1 cellular context compared by ENCODE assay signal in genomic region chr6:47444964-47445363, GRCh38. TPM values are rescaled to one million over a fixed set of nuclear protein-coding genes. Genes with fewer than 3 reads are reported as not detected.
DNase-seq lines count a peak whose midpoint lies in the region; ATAC-seq, FAIRE-seq and TF ChIP-seq lines count a peak whose summit lies in the region.
"Not testable (repeated sequence)": the region's sequence is repeated elsewhere in the genome, so short reads cannot be mapped to it uniquely, and the experiment has no call there.

No MANE protein-coding gene starts in this region.

- TF ChIP-seq RAD21 in K562 (CRISPR knock-in tag; conservative IDR thresholded peaks at IDR 0.05 in 1 of 2, IDR thresholded peaks at IDR 0.05 in 1 of 2) = not testable (repeated sequence)

- not testable (repeated sequence) for TF ChIP-seq EP300 in K562 (IDR thresholded peaks at IDR 0.05; ENCODE audit: low read length)

- not testable (repeated sequence) for H4K20me1 ChIP-seq in K562 (replicated peaks; ENCODE audit: control insufficient read depth, insufficient read depth, low read length)

- not testable (repeated sequence) for BruUV-seq in K562 (replicated peaks; lab: Mats Ljungman, UMichigan)

- not testable (repeated sequence) for H2AFZ ChIP-seq in K562 (ENCODE audit: low read depth, low read length)

- not testable (repeated sequence) for TF ChIP-seq CTCF in K562 (IDR thresholded peaks at IDR 0.05 in 2 of 3, conservative IDR thresholded peaks at IDR 0.05 in 1 of 3; ENCODE audit: insufficient read depth in 2 of 3, low read depth in 1 of 3, low read length in 3 of 3)

- H3K27me3 ChIP-seq in K562 (ENCODE audit: control insufficient read depth in 2 of 2, insufficient read depth in 2 of 2, low read length in 2 of 2) = not testable (repeated sequence)

- in situ Hi-C loops in K562 (cut with MboI) = not testable (repeated sequence)

- not testable (repeated sequence) for DNase-seq in K562 (ENCODE audit: extremely low read depth in 1 of 4, low spot score in 3 of 4)

- not testable (repeated sequence) for H3K27ac ChIP-seq in K562 (ENCODE audit: extremely low read depth, low read depth, low read length)

- WGBS in K562 (ENCODE audit: insufficient coverage, low coverage, missing lambda C conversion rate) = 69% methylated on average over 3 of the region's 3 CpGs

- not testable (repeated sequence) for H3K79me2 ChIP-seq in K562 (ENCODE audit: control insufficient read depth, insufficient read depth, low read length)

- not testable (repeated sequence) for TF ChIP-seq POLR2A in K562 (conservative IDR thresholded peaks at IDR 0.05)

- H3K9me3 ChIP-seq in K562 (replicated peaks; ENCODE audit: control insufficient read depth, insufficient read depth, low read depth, low read length) = not testable (repeated sequence)

- not testable (repeated sequence) for H3K4me1 ChIP-seq in K562 (replicated peaks in 1 of 2; ENCODE audit: control insufficient read depth in 2 of 2, insufficient read depth in 2 of 2, low read length in 2 of 2)

- ATAC-seq in K562 = not testable (repeated sequence)

- not testable (repeated sequence) for H3K4me2 ChIP-seq in K562 (ENCODE audit: insufficient read depth, low read length)

- not testable (repeated sequence) for H3K4me3 ChIP-seq in K562

- CTCF ChIA-PET in K562 (lab: Yijun Ruan, JAX; ENCODE audit: low intra/inter-chr PET ratio) = not testable (repeated sequence)

- not testable (repeated sequence) for H3K9ac ChIP-seq in K562 (ENCODE audit: insufficient read depth in 1 of 2, low read depth in 2 of 2, low read length in 2 of 2)

- POLR2A ChIA-PET in K562 (lab: Yijun Ruan, JAX) = not testable (repeated sequence)

- FAIRE-seq in K562 (lab: Jason Lieb, UNC) = not testable (repeated sequence)

- not testable (repeated sequence) for H3K9me1 ChIP-seq in K562 (ENCODE audit: control insufficient read depth, insufficient read depth, low read length)

- intact Hi-C loops in K562 (cut with micrococcal nuclease) = not testable (repeated sequence)

- H3K36me3 ChIP-seq in K562 (ENCODE audit: control insufficient read depth, insufficient read depth, low read length) = not testable (repeated sequence)

TF ChIP-seq in K562, 482 proteins besides CTCF, POLR2A, EP300 and RAD21:
- peak; percentile 74 for TF ChIP-seq CHAMP1 (IDR thresholded peaks at IDR 0.05)
- peak; percentile 89 for TF ChIP-seq ZBTB33 (CRISPR knock-in tag; IDR thresholded peaks at IDR 0.05)

RNA-seq across cellular contexts. Expression of gene CD2AP, which starts 32.6 kb away (rescaled TPM):
- 24.9 and 139 TPM in 2 replicates for total RNA-seq in K562 (2011; cell fraction: chromatin; rRNA removed; ENCODE audit: low replicate concordance)
- total RNA-seq in K562 (2011; cell fraction: nucleolus; rRNA removed) = 13.0 and 23.4 TPM in 2 replicates
- 36.8 and 45.6 TPM in 2 replicates for total RNA-seq in K562 (2011; cell fraction: nucleoplasm; rRNA removed)
- 31.4 and 38.7 TPM in 2 replicates for total RNA-seq in K562 (2014; rRNA removed)
- total RNA-seq in K562 (2014; rRNA removed; fragmentation: Illumina TruSeq; extraction: Trizol) = 69.7 and 81.5 TPM in 2 replicates
- 63.8 and 68.9 TPM in 2 replicates for total RNA-seq in K562 (2015; rRNA removed; fragmentation: Illumina TruSeq; extraction: Trizol)
- total RNA-seq in K562 (2021) = 41.3 TPM in 2 replicates
- polyA plus RNA-seq in K562 (2011; rRNA removed) = 20.8 and 35.5 TPM in 2 replicates
- polyA plus RNA-seq in K562 (2011; cell fraction: cytosol; rRNA removed) = 3.8 and 7.0 TPM in 2 replicates
- polyA plus RNA-seq in K562 (2011; cell fraction: nucleus; rRNA removed) = 10.8 and 13.3 TPM in 2 replicates
- 24.5 and 29.3 TPM in 2 replicates for polyA plus RNA-seq in K562 (2012)
- 35.6 and 50.2 TPM in 2 replicates for polyA plus RNA-seq in K562 (2014; fragmentation: Illumina TruSeq; extraction: Trizol)
- 10 to 100 TPM in 1 of 2 experiments, 1 to 10 TPM in 1; 9.4 to 15.9 TPM for polyA plus RNA-seq in K562 (2014; fragmentation: Nextera tagmentation; extraction: Ambion mirVana)
- polyA plus RNA-seq in K562 (2014; rRNA removed) = 23.8 and 25.9 TPM in 2 replicates
- polyA minus RNA-seq in K562 (2011; rRNA and poly(A)+ RNA removed) = 47.6 and 49.9 TPM in 2 replicates
- 14.7 and 22.0 TPM in 2 replicates for polyA minus RNA-seq in K562 (2011; cell fraction: cytosol; rRNA and poly(A)+ RNA removed)
- polyA minus RNA-seq in K562 (2011; cell fraction: nucleus; rRNA and poly(A)+ RNA removed) = 37.4 and 69.4 TPM in 2 replicates
